ENCODE assay signal across 22 cellular contexts in genomic region chr3:37466660-37467359, GRCh38. TPM values are rescaled to one million over a fixed set of nuclear protein-coding genes. Genes with fewer than 3 reads are reported as not detected.
A peak's percentile ranks its signal among the peaks of the same experiment; 100 is the strongest.
DNase-seq lines count a peak whose midpoint lies in the region; ATAC-seq lines count a peak whose summit lies in the region.
"Had no signal": no experiment of that assay in that cellular context is flagged by ENCODE, and none has a peak within 500 bp of the region (broad histone marks: within the 10 kb centered on the region; RNA-seq: fewer than 3 reads in every experiment).

No MANE protein-coding gene starts in this region.

- WGBS in right cardiac atrium: 51% methylated on average over 8 of the region's 8 CpGs

- no peak overlapping the region for H3K4me3 ChIP-seq in right cardiac atrium (ENCODE audit: low read length)
- H3K4me3 ChIP-seq: GM23338, ovary, sigmoid colon, tibial nerve had no signal

- ATAC-seq in right cardiac atrium: peak; percentile 61 to 80
- no peak for ATAC-seq in GM19328 (IDR thresholded peaks at IDR 0.05; ENCODE audit: unreplicated experiment)
- ATAC-seq: activated naive CD8-positive, alpha-beta T cell treated with anti-CD3 and anti-CD28 coated beads, Interleukin-2, amount 50 U/mL, for 24 hours; GM23338; naive thymus-derived CD4-positive, alpha-beta T cell had no signal

- H3K4me1 ChIP-seq in right cardiac atrium (ENCODE audit: control insufficient read depth, insufficient read depth, low read length): peaks cover 14% of the 10 kb centered on the region
- H3K4me1 ChIP-seq: tibial nerve had no signal

- DNase-seq in DMS79 (lab: John Stamatoyannopoulos, UW): peak; percentile 91
- DNase-seq in NCI-H2107 treated with DMSO at 0.1 percent for 48 hours (lab: John Stamatoyannopoulos, UW; ENCODE audit: unreplicated experiment): peak; percentile 85
- DNase-seq in SK-MEL-5 (ENCODE audit: low read depth, low spot score): peak; percentile 61
- DNase-seq in right cardiac atrium: peak; percentile 38 to 69 (median 50)
- DNase-seq in AG08396 (ENCODE audit: low spot score): no peak
- no peak for DNase-seq in EL
- no peak for DNase-seq in activated T-helper 1 cell treated with anti-CD3 and anti-CD28 coated beads, Interleukin-12 subunit alpha, Interleukin-12 subunit beta, Interleukin-2, Interleukin-4 antibody, amounts not matched to agents 30 ng/mL and 10 ng/mL and 1 ng/mL, durations not matched to agents 14 hours and 24 hours and 36 hours (ENCODE audit: low spot score)
- DNase-seq: activated effector memory CD4-positive, alpha-beta T cell treated with Interleukin-2 at 50 U/mL for 16 hours; activated naive CD8-positive, alpha-beta T cell treated with anti-CD3 and anti-CD28 coated beads, Interleukin-2, amount 50 U/mL, for 24 hours; erythroblast; foreskin melanocyte; mesendoderm; naive thymus-derived CD4-positive, alpha-beta T cell; NCI-H1930; RPMI8226; sigmoid colon; stimulated activated naive B cell treated with anti-CD40 and anti-IgM and Interleukin-4, amounts not matched to agents 10 μg/mL and 1 μg/mL and 100 μg/mL, for 72 hours had no signal

- H3K9me3 ChIP-seq in right cardiac atrium (ENCODE audit: control insufficient read depth, low read length): no peaks in the 10 kb centered on the region
- H3K9me3 ChIP-seq: sigmoid colon had no signal

- H3K4me3 Mint-ChIP-seq in activated T-helper 1 cell treated with anti-CD3 and anti-CD28 coated beads, Interleukin-12 subunit alpha, Interleukin-12 subunit beta, Interleukin-2, Interleukin-4 antibody, amounts not matched to agents 30 ng/mL and 10 ng/mL and 1 ng/mL, durations not matched to agents 14 hours and 24 hours and 36 hours: no peak overlapping the region
- H3K4me3 Mint-ChIP-seq: activated naive CD8-positive, alpha-beta T cell treated with anti-CD3 and anti-CD28 coated beads, Interleukin-2, amount 50 U/mL, for 24 hours; GM23338; naive thymus-derived CD4-positive, alpha-beta T cell; stimulated activated naive B cell treated with anti-CD40 and anti-IgM and Interleukin-4, amounts not matched to agents 10 μg/mL and 1 μg/mL and 100 μg/mL, for 72 hours had no signal

- no peaks in the 10 kb centered on the region for H3K27me3 ChIP-seq in right cardiac atrium (ENCODE audit: control insufficient read depth, insufficient read depth)
- H3K27me3 ChIP-seq: ovary, sigmoid colon, tibial nerve had no signal

- no peak overlapping the region for H3K27ac ChIP-seq in right cardiac atrium (ENCODE audit: low read length)
- H3K27ac ChIP-seq: ovary, sigmoid colon, tibial nerve had no signal

- in situ Hi-C loops in SK-MEL-5 (cut with HindIII; ENCODE audit: low pct_unique_long_range_greater_than_20kb, low sequenced_read_pairs): no loop called here

- peaks cover 7% of the 10 kb centered on the region for H3K9me3 Mint-ChIP-seq in activated T-helper 1 cell treated with anti-CD3 and anti-CD28 coated beads, Interleukin-12 subunit alpha, Interleukin-12 subunit beta, Interleukin-2, Interleukin-4 antibody, amounts not matched to agents 30 ng/mL and 10 ng/mL and 1 ng/mL, durations not matched to agents 14 hours and 24 hours and 36 hours

- H3K36me3 Mint-ChIP-seq in activated T-helper 1 cell treated with anti-CD3 and anti-CD28 coated beads, Interleukin-12 subunit alpha, Interleukin-12 subunit beta, Interleukin-2, Interleukin-4 antibody, amounts not matched to agents 30 ng/mL and 10 ng/mL and 1 ng/mL, durations not matched to agents 14 hours and 24 hours and 36 hours (ENCODE audit: low read depth): no peaks in the 10 kb centered on the region
- H3K36me3 Mint-ChIP-seq: stimulated activated naive B cell treated with anti-CD40 and anti-IgM and Interleukin-4, amounts not matched to agents 10 μg/mL and 1 μg/mL and 100 μg/mL, for 72 hours had no signal

- no peak overlapping the region for H3K27ac Mint-ChIP-seq in activated T-helper 1 cell treated with anti-CD3 and anti-CD28 coated beads, Interleukin-12 subunit alpha, Interleukin-12 subunit beta, Interleukin-2, Interleukin-4 antibody, amounts not matched to agents 30 ng/mL and 10 ng/mL and 1 ng/mL, durations not matched to agents 14 hours and 24 hours and 36 hours
- H3K27ac Mint-ChIP-seq: activated naive CD8-positive, alpha-beta T cell treated with anti-CD3 and anti-CD28 coated beads, Interleukin-2, amount 50 U/mL, for 24 hours; GM23338; naive thymus-derived CD4-positive, alpha-beta T cell; stimulated activated naive B cell treated with anti-CD40 and anti-IgM and Interleukin-4, amounts not matched to agents 10 μg/mL and 1 μg/mL and 100 μg/mL, for 72 hours had no signal

- H3K4me1 Mint-ChIP-seq in activated T-helper 1 cell treated with anti-CD3 and anti-CD28 coated beads, Interleukin-12 subunit alpha, Interleukin-12 subunit beta, Interleukin-2, Interleukin-4 antibody, amounts not matched to agents 30 ng/mL and 10 ng/mL and 1 ng/mL, durations not matched to agents 14 hours and 24 hours and 36 hours (ENCODE audit: low read depth): no peaks in the 10 kb centered on the region
- H3K4me1 Mint-ChIP-seq: activated naive CD8-positive, alpha-beta T cell treated with anti-CD3 and anti-CD28 coated beads, Interleukin-2, amount 50 U/mL, for 24 hours; naive thymus-derived CD4-positive, alpha-beta T cell; stimulated activated naive B cell treated with anti-CD40 and anti-IgM and Interleukin-4, amounts not matched to agents 10 μg/mL and 1 μg/mL and 100 μg/mL, for 72 hours had no signal

- intact Hi-C loops in right cardiac atrium (cut with DNase I): no loop called here
- intact Hi-C loops in activated T-helper 1 cell treated with anti-CD3 and anti-CD28 coated beads, Interleukin-12 subunit alpha, Interleukin-12 subunit beta, Interleukin-2, Interleukin-4 antibody, amounts not matched to agents 30 ng/mL and 10 ng/mL and 1 ng/mL, durations not matched to agents 14 hours and 24 hours and 36 hours (cut with micrococcal nuclease): no loop called here

- H3K27me3 Mint-ChIP-seq in activated T-helper 1 cell treated with anti-CD3 and anti-CD28 coated beads, Interleukin-12 subunit alpha, Interleukin-12 subunit beta, Interleukin-2, Interleukin-4 antibody, amounts not matched to agents 30 ng/mL and 10 ng/mL and 1 ng/mL, durations not matched to agents 14 hours and 24 hours and 36 hours (ENCODE audit: insufficient read depth): peaks cover 19% of the 10 kb centered on the region

RNA-seq across cellular contexts. Expression of gene ITGA9, which starts 14.9 kb away (rescaled TPM):
- 24.6 and 26.8 TPM in 2 replicates for total RNA-seq in SK-MEL-5 (2014; rRNA removed; shearing (Covaris generic))
- 16.3 and 23.2 TPM in 2 replicates for polyA plus RNA-seq in SK-MEL-5 (2015; cell fraction: cytosol; rRNA removed)
- polyA plus RNA-seq in SK-MEL-5 (2015; cell fraction: nucleus; rRNA removed): 10.2 and 15.7 TPM in 2 replicates
- 10 to 100 TPM; 19.0 to 56.5 (median 32.6) TPM for total RNA-seq in right cardiac atrium
- polyA plus RNA-seq in right cardiac atrium: 5.7 TPM
- total RNA-seq in activated T-helper 1 cell treated with anti-CD3 and anti-CD28 coated beads, Interleukin-12 subunit alpha, Interleukin-12 subunit beta, Interleukin-2, Interleukin-4 antibody, amounts not matched to agents 30 ng/mL and 10 ng/mL and 1 ng/mL, durations not matched to agents 14 hours and 24 hours and 36 hours: 1.1 and 1.3 TPM in 2 replicates
- total RNA-seq: HT1080 had no signal

Comparison
In these comparisons a context has a peak if more than half of its experiments do, and no peak if none do; other contexts are left out.
1. DNase-seq: peak in DMS79 (single experiment), NCI-H2107 treated with DMSO at 0.1 percent for 48 hours (single experiment), SK-MEL-5 (single experiment) and right cardiac atrium (3 of 3); none in AG08396 (single experiment), EL (single experiment) and activated T-helper 1 cell treated with anti-CD3 and anti-CD28 coated beads, Interleukin-12 subunit alpha, Interleukin-12 subunit beta, Interleukin-2, Interleukin-4 antibody, amounts not matched to agents 30 ng/mL and 10 ng/mL and 1 ng/mL, durations not matched to agents 14 hours and 24 hours and 36 hours (single experiment).